13 cellular contexts compared by ENCODE assay signal in genomic region chr6:77450924-77451323, GRCh38. TPM values are rescaled to one million over a fixed set of nuclear protein-coding genes. Genes with fewer than 3 reads are reported as not detected.
DNase-seq lines count a peak whose midpoint lies in the region; ATAC-seq, FAIRE-seq and TF ChIP-seq lines count a peak whose summit lies in the region.
"Had no signal": no experiment of that assay in that cellular context is flagged by ENCODE, and none has a peak within 500 bp of the region (broad histone marks: within the 10 kb centered on the region; RNA-seq: fewer than 3 reads in every experiment).

No MANE protein-coding gene starts in this region.

- H3K36me3 ChIP-seq in bronchial epithelial cell (ENCODE audit: control insufficient read depth, insufficient read depth, low read length), result no peaks in the 10 kb centered on the region
- H3K36me3 ChIP-seq in keratinocyte (ENCODE audit: control insufficient read depth in 2 of 2, extremely low read depth in 1 of 2, insufficient read depth in 2 of 2, low read length in 2 of 2), result no peaks in the 10 kb centered on the region
- H3K36me3 ChIP-seq: colonic mucosa, thyroid gland had no signal

- no peak for DNase-seq in AG09319 (ENCODE audit: extremely low read depth, low read depth)
- peak; percentile 30 for DNase-seq in bronchial epithelial cell (ENCODE audit: low read depth)
- no peak for DNase-seq in keratinocyte (ENCODE audit: low read depth, low spot score)
- DNase-seq in hypothalamus (lab: John Stamatoyannopoulos, UW), result no peak
- no peak for DNase-seq in NCI-H128 (lab: John Stamatoyannopoulos, UW; ENCODE audit: unreplicated experiment)
- DNase-seq: CD4-positive, CD25-positive, alpha-beta regulatory T cell; colonic mucosa; islet precursor cell; NCI-H1048; thyroid gland had no signal

- TF ChIP-seq CTCF in AG09319 (IDR thresholded peaks at IDR 0.05; ENCODE audit: low read depth, low read length), result peak; percentile 29
- TF ChIP-seq CTCF in LNCAP (IDR thresholded peaks at IDR 0.05), result peak; percentile 36; the same call in 1 of the 2 replicates
- TF ChIP-seq CTCF in bronchial epithelial cell (IDR thresholded peaks at IDR 0.05; ENCODE audit: insufficient read depth, low read length, severe bottlenecking), result no peak
- TF ChIP-seq CTCF in keratinocyte (optimal IDR thresholded peaks at IDR 0.05 in 1 of 3, IDR thresholded peaks at IDR 0.05 in 1 of 3, conservative IDR thresholded peaks at IDR 0.05 in 1 of 3; ENCODE audit: extremely low read depth in 1 of 3, insufficient read depth in 2 of 3, low read length in 3 of 3), result peak in 1 of 3 experiments; percentile 20

- no peak overlapping the region for H3K9ac ChIP-seq in keratinocyte (ENCODE audit: control insufficient read depth, extremely low read depth, insufficient read depth, low read length)

- H3K4me3 ChIP-seq in bronchial epithelial cell (ENCODE audit: low read depth, low read length) (no peak overlapping the region), keratinocyte (ENCODE audit: control insufficient read depth in 2 of 3, extremely low read depth in 1 of 3, insufficient read depth in 2 of 3, low read depth in 1 of 3, low read length in 3 of 3) (no peak overlapping the region)
- H3K4me3 ChIP-seq: colonic mucosa, thyroid gland had no signal

- H3K79me2 ChIP-seq in keratinocyte (ENCODE audit: control insufficient read depth, insufficient read depth, low read length), result no peaks in the 10 kb centered on the region

- ATAC-seq in HG03108 (IDR thresholded peaks at IDR 0.05; ENCODE audit: unreplicated experiment) (no peak), HG03045 (IDR thresholded peaks at IDR 0.05; ENCODE audit: unreplicated experiment) (no peak)

- H2AFZ ChIP-seq in keratinocyte (ENCODE audit: control insufficient read depth, low read length), result no peak overlapping the region

- H3K4me1 ChIP-seq in keratinocyte (ENCODE audit: control insufficient read depth, extremely low read depth, insufficient read depth, low read length), result peaks cover 6% of the 10 kb centered on the region
- H3K4me1 ChIP-seq: colonic mucosa, thyroid gland had no signal

- no peak overlapping the region for H3K27ac ChIP-seq in keratinocyte (ENCODE audit: control insufficient read depth, insufficient read depth, low read length)
- H3K27ac ChIP-seq: colonic mucosa, thyroid gland had no signal

- FAIRE-seq in bronchial epithelial cell (lab: Jason Lieb, UNC), result no peak
- peak; percentile 17 for FAIRE-seq in keratinocyte (lab: Jason Lieb, UNC)

- H4K20me1 ChIP-seq in keratinocyte (ENCODE audit: control insufficient read depth, extremely low read depth, insufficient read depth, low read length), result no peaks in the 10 kb centered on the region

- H3K9me1 ChIP-seq in keratinocyte (ENCODE audit: control insufficient read depth, extremely low read depth, insufficient read depth, low read length), result no peaks in the 10 kb centered on the region

- H3K27me3 ChIP-seq in bronchial epithelial cell (ENCODE audit: control insufficient read depth, insufficient read depth, low read length) (no peaks in the 10 kb centered on the region), keratinocyte (ENCODE audit: control insufficient read depth, extremely low read depth, insufficient read depth, low read length) (no peaks in the 10 kb centered on the region)
- H3K27me3 ChIP-seq: colonic mucosa, thyroid gland had no signal

- no peaks in the 10 kb centered on the region for H3K9me3 ChIP-seq in keratinocyte (ENCODE audit: control insufficient read depth, low read depth, low read length)
- H3K9me3 ChIP-seq: colonic mucosa, thyroid gland had no signal

- H3K4me2 ChIP-seq in keratinocyte (ENCODE audit: control insufficient read depth, extremely low read depth, insufficient read depth, low read depth, low read length), result no peak overlapping the region

- dilution Hi-C loops in keratinocyte (cut with MboI; ENCODE audit: extremely low pct_ligation_motif_present, low sequenced_read_pairs), result no loop called here

RNA-seq across cellular contexts. Expression of gene HTR1B, which starts 12.4 kb away (rescaled TPM):
- total RNA-seq in bronchial epithelial cell, result under 0.01 and 0.26 TPM in 2 replicates
- 0.21 to 0.53 TPM (median 0.24 TPM) in 3 replicates for polyA plus RNA-seq in keratinocyte
- polyA plus RNA-seq in keratinocyte (2011; ENCODE audit: low read depth), result not detected
- polyA plus RNA-seq in keratinocyte (2011; cell fraction: cytosol; rRNA removed), result 0.44 and 0.49 TPM in 2 replicates
- 1.1 and 1.5 TPM in 2 replicates for polyA plus RNA-seq in keratinocyte (2011; cell fraction: nucleus; rRNA removed)
- 0.25 and 0.56 TPM in 2 replicates for polyA plus RNA-seq in keratinocyte (2012; ENCODE audit: low replicate concordance)
- 0.76 to 1.2 TPM (median 0.90 TPM) in 3 replicates for polyA minus RNA-seq in keratinocyte
- polyA minus RNA-seq in keratinocyte (2011; cell fraction: cytosol; rRNA and poly(A)+ RNA removed), result not detected
- 0.74 and 1.3 TPM in 2 replicates for polyA minus RNA-seq in keratinocyte (2011; cell fraction: nucleus; rRNA and poly(A)+ RNA removed)
- total RNA-seq: CD4-positive, CD25-positive, alpha-beta regulatory T cell had no signal
- polyA plus RNA-seq: CD4-positive, CD25-positive, alpha-beta regulatory T cell had no signal
